ENCODE assay signal across 24 cellular contexts in genomic region chr10:4208499-4208898, GRCh38.
DNase-seq lines count a peak whose midpoint lies in the region; ATAC-seq and TF ChIP-seq lines count a peak whose summit lies in the region.
"Had no signal": no experiment of that assay in that cellular context is flagged by ENCODE, and none has a peak within 500 bp of the region (broad histone marks: within the 10 kb centered on the region; RNA-seq: fewer than 3 reads in every experiment).

No MANE protein-coding gene starts in this region.

- H3K4me1 ChIP-seq in Panc1 (ENCODE audit: control insufficient read depth, insufficient read depth, low read length) (no peaks in the 10 kb centered on the region), testis (no peaks in the 10 kb centered on the region)
- H3K4me1 ChIP-seq: A549; BE2C; BLaER1 treated with 17β-estradiol and CSF1 and Interleukin-3, amounts not matched to agents 10 nM and 100 nM had no signal

- H3K9me3 Mint-ChIP-seq in naive thymus-derived CD8-positive, alpha-beta T cell, result no peaks in the 10 kb centered on the region
- H3K9me3 Mint-ChIP-seq: CD4-positive, alpha-beta T cell; CD8-positive, alpha-beta memory T cell had no signal

- no peak for DNase-seq in Panc1 (ENCODE audit: low read depth, low spot score)
- DNase-seq in coronary artery (ENCODE audit: low spot score), result no peak
- peak; percentile 57 for DNase-seq in fibroblast of the aortic adventitia (ENCODE audit: low read depth)
- DNase-seq in testis, result peak; percentile 27
- no peak for DNase-seq in stimulated activated naive CD4-positive, alpha-beta T cell treated with Interleukin-2 at 50 U/mL for 16 hours (lab: John Stamatoyannopoulos, UW)
- DNase-seq in NCI-H2196 (lab: John Stamatoyannopoulos, UW; ENCODE audit: unreplicated experiment), result no peak
- DNase-seq in naive thymus-derived CD8-positive, alpha-beta T cell, result no peak
- DNase-seq: 8988T; ACHN; AML-193; BE2C; CD4-positive, alpha-beta T cell; CD8-positive, alpha-beta memory T cell; DMS 273 treated with DMSO at 0.1 percent for 48 hours; DMS79; EL; GDM1; GM23248; H7; HCEC 1CT had no signal

- WGBS in testis, 2 donors, result 62 to 65% methylated on average over 5 of the region's 5 CpGs

- TF ChIP-seq CTCF in Panc1 (IDR thresholded peaks at IDR 0.05) (no peak), coronary artery (IDR thresholded peaks at IDR 0.05) (no peak), fibroblast of the aortic adventitia (IDR thresholded peaks at IDR 0.05; ENCODE audit: insufficient read depth, low read length) (no peak), testis (IDR thresholded peaks at IDR 0.05) (no peak)

- no peaks in the 10 kb centered on the region for H3K4me1 Mint-ChIP-seq in naive thymus-derived CD8-positive, alpha-beta T cell
- H3K4me1 Mint-ChIP-seq: CD14-positive monocyte; CD8-positive, alpha-beta memory T cell had no signal

- H3K27ac Mint-ChIP-seq in naive thymus-derived CD8-positive, alpha-beta T cell, result no peak overlapping the region
- H3K27ac Mint-ChIP-seq: CD14-positive monocyte; CD4-positive, alpha-beta T cell had no signal

- no peak for TF ChIP-seq POLR2A in testis (IDR thresholded peaks at IDR 0.05)

- ATAC-seq in Panc1, result no peak
- no peak for ATAC-seq in naive thymus-derived CD8-positive, alpha-beta T cell
- ATAC-seq: A549, GM12878 had no signal

- CTCF ChIA-PET in Panc1 (lab: Charles Lee), result no interaction called here

- no peaks in the 10 kb centered on the region; the same call in 1 of the 2 replicates for H3K9me3 ChIP-seq in Panc1 (ENCODE audit: control insufficient read depth, insufficient read depth, low read depth, low read length)
- no peaks in the 10 kb centered on the region for H3K9me3 ChIP-seq in testis
- H3K9me3 ChIP-seq: A549, BE2C had no signal

- H3K27me3 Mint-ChIP-seq in naive thymus-derived CD8-positive, alpha-beta T cell, result peaks cover 0 to 7% (median 4%) of the 10 kb centered on the region in 5 donors
- H3K27me3 Mint-ChIP-seq: CD4-positive, alpha-beta T cell had no signal

- H3K4me3 ChIP-seq in Panc1 (ENCODE audit: low read depth in 2 of 2, low read length in 2 of 2), result no peak overlapping the region
- H3K4me3 ChIP-seq in coronary artery, result peak overlapping the region; percentile 6
- no peak overlapping the region for H3K4me3 ChIP-seq in fibroblast of the aortic adventitia (ENCODE audit: low read depth, low read length)
- no peak overlapping the region for H3K4me3 ChIP-seq in testis
- H3K4me3 ChIP-seq: A549; BLaER1 treated with 17β-estradiol and CSF1 and Interleukin-3, amounts not matched to agents 10 nM and 100 nM; GM12878; GM23248 had no signal

- no TSS peak for BruUV-seq in Panc1 (replicated peaks; lab: Mats Ljungman, UMichigan)

- H3K27me3 ChIP-seq in Panc1 (ENCODE audit: control insufficient read depth, insufficient read depth, low read length) (no peaks in the 10 kb centered on the region), testis (no peaks in the 10 kb centered on the region)
- H3K27me3 ChIP-seq: BE2C; BLaER1 treated with 17β-estradiol and CSF1 and Interleukin-3, amounts not matched to agents 10 nM and 100 nM had no signal

- intact Hi-C loops in Panc1 (cut with micrococcal nuclease; ENCODE audit: unreplicated experiment) (no loop called here), testis (cut with DNase I; ENCODE audit: low total_unique reads) (no loop called here)

- H3K36me3 Mint-ChIP-seq in naive thymus-derived CD8-positive, alpha-beta T cell, result no peaks in the 10 kb centered on the region
- H3K36me3 Mint-ChIP-seq: CD14-positive monocyte had no signal

- H3K27ac ChIP-seq in Panc1 (ENCODE audit: low read length) (peak overlapping the region; percentile 54; the same call in 1 of the 2 replicates), coronary artery (no peak overlapping the region), testis (peak overlapping the region; percentile 13 to 50)
- H3K27ac ChIP-seq: A549; BLaER1 treated with 17β-estradiol and CSF1 and Interleukin-3, amounts not matched to agents 10 nM and 100 nM; GM23248 had no signal

- no peaks in the 10 kb centered on the region for H3K36me3 ChIP-seq in Panc1 (ENCODE audit: control insufficient read depth, insufficient read depth, low read length)
- H3K36me3 ChIP-seq in testis (ENCODE audit: low read depth, missing control alignments), result no peaks in the 10 kb centered on the region
- H3K36me3 ChIP-seq: BE2C; BLaER1 treated with 17β-estradiol and CSF1 and Interleukin-3, amounts not matched to agents 10 nM and 100 nM had no signal

- in situ Hi-C loops in Panc1 (cut with HindIII; ENCODE audit: low pct_unique_long_range_greater_than_20kb, low sequenced_read_pairs), result no loop called here

- POLR2A ChIA-PET in Panc1 (lab: Charles Lee), result no interaction called here
- POLR2A ChIA-PET in naive thymus-derived CD8-positive, alpha-beta T cell (lab: Charles Lee), result no interaction called here

- H3K4me3 Mint-ChIP-seq in naive thymus-derived CD8-positive, alpha-beta T cell, result no peak overlapping the region
- H3K4me3 Mint-ChIP-seq: CD14-positive monocyte; CD4-positive, alpha-beta T cell; CD8-positive, alpha-beta memory T cell had no signal

Comparison
In these comparisons a context has a peak if more than half of its experiments do, and no peak if none do; other contexts are left out.
1. DNase-seq: peak in fibroblast of the aortic adventitia (single experiment) and testis (single experiment); none in Panc1 (single experiment), coronary artery (single experiment), stimulated activated naive CD4-positive, alpha-beta T cell treated with Interleukin-2 at 50 U/mL for 16 hours (single experiment), NCI-H2196 (single experiment) and naive thymus-derived CD8-positive, alpha-beta T cell (0 of 10).
2. H3K27ac ChIP-seq: peak in Panc1 (single experiment) and testis (2 of 2); none in coronary artery (0 of 2).